In the genomic region with DNA sequence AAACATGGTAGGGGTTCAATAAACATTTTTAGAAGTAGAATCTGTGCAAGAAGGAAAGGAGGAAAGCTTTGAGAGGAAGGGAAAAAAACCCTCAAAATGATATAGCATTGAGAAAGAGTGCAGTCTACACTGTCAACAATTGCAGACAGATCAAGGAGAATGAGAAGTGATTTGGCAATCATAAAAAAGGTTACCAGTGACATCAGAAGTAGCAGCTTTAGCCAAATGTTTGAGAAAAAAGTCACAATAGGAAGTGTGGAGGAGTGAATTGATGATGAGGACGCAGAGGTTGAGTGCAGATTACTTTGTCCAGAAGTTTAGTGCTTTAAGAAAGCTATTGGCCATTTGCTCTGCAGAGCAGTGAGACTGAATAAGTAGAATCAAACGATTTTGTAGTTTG, we compare ENCODE assay signal across 1 cellular context.
TF ChIP-seq lines count a peak whose summit lies in the region.

No MANE protein-coding gene starts in this region.

TF ChIP-seq in H1, 55 proteins besides CTCF, POLR2A, EP300 and RAD21:
- no peak for TF ChIP-seq TBP (IDR thresholded peaks at IDR 0.05; ENCODE audit: low read depth, low read length)
- TF ChIP-seq HDAC2 (IDR thresholded peaks at IDR 0.05; ENCODE audit: borderline replicate concordance in 1 of 2, low read depth in 2 of 2, low read length in 2 of 2), result no peak
- no peak for TF ChIP-seq JUN (IDR thresholded peaks at IDR 0.05; ENCODE audit: low read depth, low read length)
- no peak for TF ChIP-seq KDM1A (IDR thresholded peaks at IDR 0.05; ENCODE audit: borderline replicate concordance, low read length)
- TF ChIP-seq PHF8 (conservative IDR thresholded peaks at IDR 0.05; ENCODE audit: low read depth, low read length), result no peak
- TF ChIP-seq SIRT6 (IDR thresholded peaks at IDR 0.05; ENCODE audit: low read length), result no peak
- TF ChIP-seq EGR1 (IDR thresholded peaks at IDR 0.05; ENCODE audit: borderline replicate concordance, low read depth, low read length), result no peak
- TF ChIP-seq SIN3A (conservative IDR thresholded peaks at IDR 0.05 in 1 of 2, IDR thresholded peaks at IDR 0.05 in 1 of 2; ENCODE audit: low read depth in 1 of 2, low read length in 2 of 2), result no peak
- TF ChIP-seq BACH1 (IDR thresholded peaks at IDR 0.05; ENCODE audit: low read length), result no peak
- TF ChIP-seq SP2 (IDR thresholded peaks at IDR 0.05; ENCODE audit: low read length), result no peak
- no peak for TF ChIP-seq ZNF274 (IDR thresholded peaks at IDR 0.05; ENCODE audit: borderline replicate concordance, extremely low read depth, low read length)
- no peak for TF ChIP-seq GTF2F1 (IDR thresholded peaks at IDR 0.05; ENCODE audit: borderline replicate concordance, low read depth, low read length)
- TF ChIP-seq, protein P1, sequence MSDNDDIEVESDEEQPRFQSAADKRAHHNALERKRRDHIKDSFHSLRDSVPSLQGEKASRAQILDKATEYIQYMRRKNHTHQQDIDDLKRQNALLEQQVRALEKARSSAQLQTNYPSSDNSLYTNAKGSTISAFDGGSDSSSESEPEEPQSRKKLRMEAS (IDR thresholded peaks at IDR 0.05), result no peak
- no peak for TF ChIP-seq GABPA (IDR thresholded peaks at IDR 0.05; ENCODE audit: borderline replicate concordance, insufficient read depth, low read length)
- TF ChIP-seq EZH2 (IDR thresholded peaks at IDR 0.05; ENCODE audit: low read depth, low read length, severe bottlenecking), result no peak
- TF ChIP-seq NANOG (IDR thresholded peaks at IDR 0.05; ENCODE audit: insufficient read depth, low read depth, low read length, poor library complexity, severe bottlenecking), result no peak
